Comparison of ENCODE assay signal across 1 cellular context in the genomic region with DNA sequence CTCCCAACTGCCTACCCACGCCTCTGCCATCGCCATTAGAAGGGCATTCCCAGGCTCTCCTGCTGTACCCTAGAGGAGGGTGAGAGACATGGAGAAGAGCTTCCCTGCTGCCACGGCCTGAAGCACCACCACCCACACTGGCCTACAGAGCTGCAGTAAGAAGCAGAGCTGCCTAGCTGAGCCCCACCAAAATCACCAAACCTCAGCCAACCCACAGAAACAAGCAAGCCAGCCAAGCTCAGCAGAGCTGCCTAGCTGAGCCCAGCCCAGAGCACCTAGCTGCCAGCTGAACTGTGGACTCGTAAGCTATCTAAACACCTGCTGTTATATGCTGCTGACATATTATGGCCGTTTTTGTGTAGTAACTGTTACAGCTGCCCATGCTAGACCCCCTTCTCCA.
TF ChIP-seq lines count a peak whose summit lies in the region.

No MANE protein-coding gene starts in this region.

TF ChIP-seq in H1, 55 proteins besides CTCF, POLR2A, EP300 and RAD21 (continued from another document):
- no peak for TF ChIP-seq YY1 (IDR thresholded peaks at IDR 0.05; ENCODE audit: low read depth, low read length)
- no peak for TF ChIP-seq RFX5 (IDR thresholded peaks at IDR 0.05; ENCODE audit: borderline replicate concordance, low read depth, low read length)
- TF ChIP-seq TEAD4 (IDR thresholded peaks at IDR 0.05; ENCODE audit: low read depth, low read length), result no peak
- TF ChIP-seq USF2 (IDR thresholded peaks at IDR 0.05; ENCODE audit: low read length), result no peak
- no peak for TF ChIP-seq JUND (IDR thresholded peaks at IDR 0.05; ENCODE audit: low read length)
